ENCODE assay signal across 16 cellular contexts in the genomic region with DNA sequence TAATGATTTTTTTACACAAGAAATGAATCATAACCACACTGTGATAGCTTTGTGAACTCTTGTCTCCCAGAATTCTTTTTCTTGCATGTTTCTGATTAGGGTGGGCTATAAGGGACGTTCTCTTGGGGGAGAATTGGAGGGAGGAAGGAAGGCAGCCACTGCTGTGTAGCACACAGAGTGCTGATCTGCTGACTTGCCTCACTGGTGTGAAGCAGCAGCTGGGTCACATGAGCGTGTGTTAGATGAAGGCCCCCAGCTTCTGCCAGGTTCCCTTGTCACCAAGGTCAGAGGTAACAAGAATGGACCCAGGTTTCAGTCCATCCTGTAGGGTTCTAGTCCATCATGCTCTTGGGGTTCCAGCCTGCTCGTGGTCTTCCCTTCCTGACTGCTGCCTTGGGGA.
DNase-seq lines count a peak whose midpoint lies in the region; FAIRE-seq and TF ChIP-seq lines count a peak whose summit lies in the region.
"Had no signal": no experiment of that assay in that cellular context is flagged by ENCODE, and none has a peak within 500 bp of the region (broad histone marks: within the 10 kb centered on the region; RNA-seq: fewer than 3 reads in every experiment).

No MANE protein-coding gene starts in this region.

- no peak overlapping the region for H2BK20ac ChIP-seq in H1 (ENCODE audit: low read length)

- no peaks in the 10 kb centered on the region for H3K9me3 ChIP-seq in H1 (ENCODE audit: insufficient read depth in 2 of 2, low read depth in 1 of 2, low read length in 1 of 2)

- H3K27me3 ChIP-seq in H1 (replicated peaks in 1 of 4; ENCODE audit: control insufficient read depth in 3 of 4, extremely low read depth in 1 of 4, insufficient read depth in 3 of 4, low read length in 3 of 4), result peaks cover 0 to 17% (median 4%) of the 10 kb centered on the region in 4 experiments; a peak in 4 of 7 replicates
- H3K27me3 ChIP-seq: BLaER1 had no signal

- FAIRE-seq in H1 (lab: Jason Lieb, UNC), result no peak
- FAIRE-seq: GM19239 had no signal

- peaks cover 0 to 2% of the 10 kb centered on the region in 2 experiments for H4K20me1 ChIP-seq in H1 (replicated peaks in 1 of 2; ENCODE audit: control insufficient read depth in 1 of 2, insufficient read depth in 2 of 2, low read length in 2 of 2)
- H4K20me1 ChIP-seq: BLaER1 had no signal

- TF ChIP-seq EP300 in H1 (IDR thresholded peaks at IDR 0.05; ENCODE audit: borderline replicate concordance in 1 of 2, low read depth in 2 of 2, low read length in 2 of 2), result no peak

- WGBS in H1 (ENCODE audit: extremely low coverage in 1 of 2, insufficient coverage in 1 of 2, insufficient read length in 1 of 2, insufficient replicate concordance in 2 of 2, low coverage in 1 of 2, low lambda C conversion rate in 2 of 2, missing lambda C conversion rate in 1 of 2), 2 experiments, result 87% methylated on average over 3 of the region's 3 CpGs; no CpG with 5 or more reads in 1 of the 2 experiments

- no peak overlapping the region for H2BK5ac ChIP-seq in H1 (ENCODE audit: low read depth, low read length)

- no peak overlapping the region for H4K8ac ChIP-seq in H1 (ENCODE audit: extremely low read depth, insufficient read depth, low read length)

- H2BK120ac ChIP-seq in H1 (replicated peaks; ENCODE audit: low read depth, low read length), result no peak overlapping the region

- H3K4ac ChIP-seq in H1 (replicated peaks; ENCODE audit: insufficient read length, low read depth, low read length), result no peak overlapping the region

- no peak overlapping the region for H3K14ac ChIP-seq in H1 (ENCODE audit: insufficient read length)

- H3K9ac ChIP-seq in H1 (replicated peaks in 1 of 4; ENCODE audit: extremely low read depth in 1 of 4, low read depth in 3 of 4, low read length in 3 of 4), result no peak overlapping the region
- H3K9ac ChIP-seq: BLaER1, GM23248 had no signal

- no peak overlapping the region for H2BK15ac ChIP-seq in H1 (ENCODE audit: low read length)

- POLR2A ChIA-PET in H1 (lab: Charles Lee; ENCODE audit: partially characterized antibody), result no interaction called here

- H3K18ac ChIP-seq in H1 (ENCODE audit: extremely low read depth, low read length), result no peak overlapping the region

- intact Hi-C loops in posterior vena cava (cut with DNase I), result no loop called here

- no peak overlapping the region for H3K27ac ChIP-seq in H1 (ENCODE audit: low read depth, low read length)
- H3K27ac ChIP-seq: BLaER1, GM23248 had no signal

- H2AK5ac ChIP-seq in H1 (ENCODE audit: low read depth, low read length), result no peak overlapping the region

- no peaks in the 10 kb centered on the region for H3K36me3 ChIP-seq in H1 (ENCODE audit: control insufficient read depth in 2 of 4, insufficient read depth in 4 of 4, low read length in 3 of 4)
- H3K36me3 ChIP-seq: BLaER1 had no signal

- H3K4me1 ChIP-seq in H1 (replicated peaks in 1 of 4; ENCODE audit: control insufficient read depth in 3 of 4, insufficient read depth in 4 of 4, low read length in 3 of 4), result peaks cover 0 to 4% (median 0%) of the 10 kb centered on the region in 4 experiments; a peak in 1 of 7 replicates
- H3K4me1 ChIP-seq: Caco-2 had no signal

- H3K56ac ChIP-seq in H1 (replicated peaks; ENCODE audit: insufficient read length, low read depth, low read length), result peak overlapping the region; percentile 86

- DNase-seq in activated effector memory CD4-positive, alpha-beta T cell treated with anti-CD3 and anti-CD28 coated beads, Interleukin-2, amount 50 U/mL, for 16 hours, result peak; percentile 25
- no peak for DNase-seq in activated effector memory CD4-positive, alpha-beta T cell treated with Interleukin-2 at 50 U/mL for 16 hours
- DNase-seq in H1 (ENCODE audit: low read depth in 1 of 2, low spot score in 2 of 2) (no peak), posterior vena cava (ENCODE audit: low spot score) (peak; percentile 45), T-helper 2 cell (no peak), NCI-H187 treated with DMSO at 0.1 percent for 48 hours (lab: John Stamatoyannopoulos, UW) (no peak), putamen (ENCODE audit: low spot score) (no peak)
- DNase-seq: 8988T; AML-193; Caco-2; CD8-positive, alpha-beta memory T cell; GF-D8; GM23248; H9 had no signal

- H3K79me2 ChIP-seq in H1 (ENCODE audit: control insufficient read depth in 1 of 2, insufficient read depth in 2 of 2, low read length in 2 of 2), result no peaks in the 10 kb centered on the region

- H2BK12ac ChIP-seq in H1 (ENCODE audit: low read depth, low read length), result no peak overlapping the region

- no peak overlapping the region for H2AFZ ChIP-seq in H1 (ENCODE audit: low read length)
- H2AFZ ChIP-seq: GM23248 had no signal

- H3K79me1 ChIP-seq in H1 (ENCODE audit: low read depth, low read length), result no peaks in the 10 kb centered on the region

- H3K23me2 ChIP-seq in H1 (ENCODE audit: low read depth, low read length), result peaks cover 2% of the 10 kb centered on the region; the same call in 1 of the 2 replicates

- TF ChIP-seq RAD21 in H1 (IDR thresholded peaks at IDR 0.05 in 1 of 2, conservative IDR thresholded peaks at IDR 0.05 in 1 of 2; ENCODE audit: low read depth in 2 of 2, low read length in 2 of 2), result no peak

- no peak for TF ChIP-seq POLR2A in H1 (IDR thresholded peaks at IDR 0.05; ENCODE audit: control extremely low read depth in 1 of 2, low read depth in 2 of 2, low read length in 2 of 2)

- no peak overlapping the region for H3K4me2 ChIP-seq in H1 (ENCODE audit: insufficient read depth in 1 of 2, low read depth in 2 of 2, low read length in 2 of 2)
- H3K4me2 ChIP-seq: BLaER1 had no signal

- no peak overlapping the region for H4K5ac ChIP-seq in H1 (ENCODE audit: insufficient read length, low read depth, low read length)

- H3K4me3 ChIP-seq in H1 (ENCODE audit: extremely low read depth in 1 of 4, insufficient read depth in 2 of 4, low read depth in 3 of 4, low read length in 4 of 4), result no peak overlapping the region
- H3K4me3 ChIP-seq: BLaER1, GM23248 had no signal

- CTCF ChIA-PET in H1 (lab: Charles Lee; ENCODE audit: partially characterized antibody), result interaction anchor here (0.6 to 1.2 kb wide), 2 partner anchors 26 to 78 kb away, joined by 3 to 4 read pairs; no protein-coding TSS in a partner anchor

- H4K91ac ChIP-seq in H1 (replicated peaks; ENCODE audit: insufficient read length, low read length), result no peak overlapping the region

- no peak overlapping the region for H3K23ac ChIP-seq in H1 (ENCODE audit: insufficient read length)

- no peak for TF ChIP-seq CTCF in H1 (IDR thresholded peaks at IDR 0.05; ENCODE audit: control extremely low read depth in 1 of 3, insufficient read depth in 1 of 3, low read depth in 1 of 3, low read length in 3 of 3)

TF ChIP-seq in H1, 55 proteins besides CTCF, POLR2A, EP300 and RAD21 (continues in another document):
- TF ChIP-seq FOSL1 (IDR thresholded peaks at IDR 0.05; ENCODE audit: insufficient read depth, low read depth, low read length), result no peak
- no peak for TF ChIP-seq KDM1A (IDR thresholded peaks at IDR 0.05; ENCODE audit: borderline replicate concordance, low read length)
- no peak for TF ChIP-seq TBP (IDR thresholded peaks at IDR 0.05; ENCODE audit: low read depth, low read length)

Comparison
In these comparisons a context has a peak if more than half of its experiments do, and no peak if none do; other contexts are left out.
1. DNase-seq: peak in activated effector memory CD4-positive, alpha-beta T cell treated with anti-CD3 and anti-CD28 coated beads, Interleukin-2, amount 50 U/mL, for 16 hours (single experiment) and posterior vena cava (single experiment); none in activated effector memory CD4-positive, alpha-beta T cell treated with Interleukin-2 at 50 U/mL for 16 hours (single experiment), H1 (0 of 2), T-helper 2 cell (0 of 5), NCI-H187 treated with DMSO at 0.1 percent for 48 hours (single experiment) and putamen (single experiment).